1 cellular context compared by ENCODE assay signal in the genomic region with DNA sequence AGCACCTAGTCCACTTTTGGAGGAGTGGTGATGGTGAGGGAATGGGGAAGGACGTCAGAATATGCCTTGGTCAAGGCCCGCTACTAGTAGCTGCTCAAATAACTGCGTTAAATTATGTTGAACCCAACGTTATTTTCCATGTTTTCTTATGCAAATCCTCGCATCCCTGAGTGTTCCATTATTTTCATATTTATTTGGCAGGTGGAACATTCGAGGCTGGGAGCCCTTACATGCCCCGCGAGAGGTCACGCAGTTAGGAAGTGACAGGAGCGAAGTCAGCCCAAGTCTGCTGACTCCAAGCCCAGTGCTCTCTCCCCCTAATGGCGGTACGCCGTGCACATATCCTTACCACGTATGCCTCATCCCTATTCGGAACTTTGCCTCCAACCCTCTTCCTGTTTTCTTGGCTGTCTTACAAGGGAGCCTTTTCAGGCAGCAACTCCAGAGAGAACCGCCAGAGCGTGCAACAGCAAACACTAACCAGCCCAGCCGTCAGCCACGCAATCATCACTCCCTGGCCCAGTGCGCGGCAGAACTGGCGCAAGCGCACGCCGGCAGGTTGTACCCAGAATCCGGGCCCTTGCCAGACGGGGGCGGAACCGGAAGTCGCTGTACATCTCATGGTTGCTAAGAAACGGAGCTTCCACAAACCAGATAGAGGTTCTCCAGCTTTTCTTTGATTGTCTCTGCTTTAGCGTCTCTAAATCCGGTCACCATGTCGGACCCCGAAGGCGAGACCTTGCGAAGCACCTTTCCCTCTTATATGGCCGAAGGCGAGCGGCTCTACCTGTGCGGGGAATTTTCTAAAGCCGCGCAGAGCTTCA.
TF ChIP-seq lines count a peak whose summit lies in the region.

A gene with protein sequence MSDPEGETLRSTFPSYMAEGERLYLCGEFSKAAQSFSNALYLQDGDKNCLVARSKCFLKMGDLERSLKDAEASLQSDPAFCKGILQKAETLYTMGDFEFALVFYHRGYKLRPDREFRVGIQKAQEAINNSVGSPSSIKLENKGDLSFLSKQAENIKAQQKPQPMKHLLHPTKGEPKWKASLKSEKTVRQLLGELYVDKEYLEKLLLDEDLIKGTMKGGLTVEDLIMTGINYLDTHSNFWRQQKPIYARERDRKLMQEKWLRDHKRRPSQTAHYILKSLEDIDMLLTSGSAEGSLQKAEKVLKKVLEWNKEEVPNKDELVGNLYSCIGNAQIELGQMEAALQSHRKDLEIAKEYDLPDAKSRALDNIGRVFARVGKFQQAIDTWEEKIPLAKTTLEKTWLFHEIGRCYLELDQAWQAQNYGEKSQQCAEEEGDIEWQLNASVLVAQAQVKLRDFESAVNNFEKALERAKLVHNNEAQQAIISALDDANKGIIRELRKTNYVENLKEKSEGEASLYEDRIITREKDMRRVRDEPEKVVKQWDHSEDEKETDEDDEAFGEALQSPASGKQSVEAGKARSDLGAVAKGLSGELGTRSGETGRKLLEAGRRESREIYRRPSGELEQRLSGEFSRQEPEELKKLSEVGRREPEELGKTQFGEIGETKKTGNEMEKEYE (plus strand): TSS at position 609 of the 824 bp plus-strand sequence. CDS start 107 bp downstream, at position 716.

TF ChIP-seq in K562, 482 proteins besides CTCF, POLR2A, EP300 and RAD21 (continued from another document and continues in another):
- TF ChIP-seq ATF6 (CRISPR knock-in tag; IDR thresholded peaks at IDR 0.05) = no peak
- TF ChIP-seq DNMT1 (IDR thresholded peaks at IDR 0.05) = no peak
- no peak for TF ChIP-seq PRPF4 (IDR thresholded peaks at IDR 0.05; ENCODE audit: insufficient read depth, low read depth, low read length, poor library complexity, severe bottlenecking)
- no peak; the same call in 1 of the 2 replicates for TF ChIP-seq ZBTB33 (CRISPR knock-in tag; IDR thresholded peaks at IDR 0.05)
- TF ChIP-seq, protein P1, sequence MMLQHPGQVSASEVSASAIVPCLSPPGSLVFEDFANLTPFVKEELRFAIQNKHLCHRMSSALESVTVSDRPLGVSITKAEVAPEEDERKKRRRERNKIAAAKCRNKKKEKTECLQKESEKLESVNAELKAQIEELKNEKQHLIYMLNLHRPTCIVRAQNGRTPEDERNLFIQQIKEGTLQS (IDR thresholded peaks at IDR 0.05) = peak; percentile 74
- TF ChIP-seq, protein P1 (CRISPR knock-in tag; conservative IDR thresholded peaks at IDR 0.05) = 0 out of 2 replicates have a peak, but pooled peaks have one; percentile 56
- TF ChIP-seq, protein P2, sequence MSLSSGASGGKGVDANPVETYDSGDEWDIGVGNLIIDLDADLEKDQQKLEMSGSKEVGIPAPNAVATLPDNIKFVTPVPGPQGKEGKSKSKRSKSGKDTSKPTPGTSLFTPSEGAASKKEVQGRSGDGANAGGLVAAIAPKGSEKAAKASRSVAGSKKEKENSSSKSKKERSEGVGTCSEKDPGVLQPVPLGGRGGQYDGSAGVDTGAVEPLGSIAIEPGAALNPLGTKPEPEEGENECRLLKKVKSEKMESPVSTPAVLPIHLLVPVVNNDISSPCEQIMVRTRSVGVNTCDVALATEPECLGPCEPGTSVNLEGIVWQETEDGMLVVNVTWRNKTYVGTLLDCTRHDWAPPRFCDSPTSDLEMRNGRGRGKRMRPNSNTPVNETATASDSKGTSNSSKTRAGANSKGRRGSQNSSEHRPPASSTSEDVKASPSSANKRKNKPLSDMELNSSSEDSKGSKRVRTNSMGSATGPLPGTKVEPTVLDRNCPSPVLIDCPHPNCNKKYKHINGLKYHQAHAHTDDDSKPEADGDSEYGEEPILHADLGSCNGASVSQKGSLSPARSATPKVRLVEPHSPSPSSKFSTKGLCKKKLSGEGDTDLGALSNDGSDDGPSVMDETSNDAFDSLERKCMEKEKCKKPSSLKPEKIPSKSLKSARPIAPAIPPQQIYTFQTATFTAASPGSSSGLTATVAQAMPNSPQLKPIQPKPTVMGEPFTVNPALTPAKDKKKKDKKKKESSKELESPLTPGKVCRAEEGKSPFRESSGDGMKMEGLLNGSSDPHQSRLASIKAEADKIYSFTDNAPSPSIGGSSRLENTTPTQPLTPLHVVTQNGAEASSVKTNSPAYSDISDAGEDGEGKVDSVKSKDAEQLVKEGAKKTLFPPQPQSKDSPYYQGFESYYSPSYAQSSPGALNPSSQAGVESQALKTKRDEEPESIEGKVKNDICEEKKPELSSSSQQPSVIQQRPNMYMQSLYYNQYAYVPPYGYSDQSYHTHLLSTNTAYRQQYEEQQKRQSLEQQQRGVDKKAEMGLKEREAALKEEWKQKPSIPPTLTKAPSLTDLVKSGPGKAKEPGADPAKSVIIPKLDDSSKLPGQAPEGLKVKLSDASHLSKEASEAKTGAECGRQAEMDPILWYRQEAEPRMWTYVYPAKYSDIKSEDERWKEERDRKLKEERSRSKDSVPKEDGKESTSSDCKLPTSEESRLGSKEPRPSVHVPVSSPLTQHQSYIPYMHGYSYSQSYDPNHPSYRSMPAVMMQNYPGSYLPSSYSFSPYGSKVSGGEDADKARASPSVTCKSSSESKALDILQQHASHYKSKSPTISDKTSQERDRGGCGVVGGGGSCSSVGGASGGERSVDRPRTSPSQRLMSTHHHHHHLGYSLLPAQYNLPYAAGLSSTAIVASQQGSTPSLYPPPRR (CRISPR knock-in tag; IDR thresholded peaks at IDR 0.05; ENCODE audit: borderline replicate concordance) = no peak
- TF ChIP-seq, protein P3, sequence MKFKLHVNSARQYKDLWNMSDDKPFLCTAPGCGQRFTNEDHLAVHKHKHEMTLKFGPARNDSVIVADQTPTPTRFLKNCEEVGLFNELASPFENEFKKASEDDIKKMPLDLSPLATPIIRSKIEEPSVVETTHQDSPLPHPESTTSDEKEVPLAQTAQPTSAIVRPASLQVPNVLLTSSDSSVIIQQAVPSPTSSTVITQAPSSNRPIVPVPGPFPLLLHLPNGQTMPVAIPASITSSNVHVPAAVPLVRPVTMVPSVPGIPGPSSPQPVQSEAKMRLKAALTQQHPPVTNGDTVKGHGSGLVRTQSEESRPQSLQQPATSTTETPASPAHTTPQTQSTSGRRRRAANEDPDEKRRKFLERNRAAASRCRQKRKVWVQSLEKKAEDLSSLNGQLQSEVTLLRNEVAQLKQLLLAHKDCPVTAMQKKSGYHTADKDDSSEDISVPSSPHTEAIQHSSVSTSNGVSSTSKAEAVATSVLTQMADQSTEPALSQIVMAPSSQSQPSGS (CRISPR knock-in tag; IDR thresholded peaks at IDR 0.05) = no peak
- TF ChIP-seq FOXA1 (IDR thresholded peaks at IDR 0.05; ENCODE audit: borderline replicate concordance) = no peak
- peak; percentile 60; the same call in 1 of the 2 replicates for TF ChIP-seq SMARCC2 (IDR thresholded peaks at IDR 0.05; ENCODE audit: low read depth)
- TF ChIP-seq ASH1L (IDR thresholded peaks at IDR 0.05; ENCODE audit: borderline replicate concordance, low read depth, partially characterized antibody) = no peak
- TF ChIP-seq PPARD (CRISPR knock-in tag; IDR thresholded peaks at IDR 0.05) = no peak
- 0 out of 2 replicates have a peak, but pooled peaks have one; percentile 5 for TF ChIP-seq FOXM1 (IDR thresholded peaks at IDR 0.05; ENCODE audit: low read depth)
- no peak for TF ChIP-seq FOXM1 (CRISPR knock-in tag; IDR thresholded peaks at IDR 0.05; ENCODE audit: low read depth)
- TF ChIP-seq ZNF408 (CRISPR knock-in tag; IDR thresholded peaks at IDR 0.05; ENCODE audit: low read depth) = no peak
- TF ChIP-seq, protein P4, sequence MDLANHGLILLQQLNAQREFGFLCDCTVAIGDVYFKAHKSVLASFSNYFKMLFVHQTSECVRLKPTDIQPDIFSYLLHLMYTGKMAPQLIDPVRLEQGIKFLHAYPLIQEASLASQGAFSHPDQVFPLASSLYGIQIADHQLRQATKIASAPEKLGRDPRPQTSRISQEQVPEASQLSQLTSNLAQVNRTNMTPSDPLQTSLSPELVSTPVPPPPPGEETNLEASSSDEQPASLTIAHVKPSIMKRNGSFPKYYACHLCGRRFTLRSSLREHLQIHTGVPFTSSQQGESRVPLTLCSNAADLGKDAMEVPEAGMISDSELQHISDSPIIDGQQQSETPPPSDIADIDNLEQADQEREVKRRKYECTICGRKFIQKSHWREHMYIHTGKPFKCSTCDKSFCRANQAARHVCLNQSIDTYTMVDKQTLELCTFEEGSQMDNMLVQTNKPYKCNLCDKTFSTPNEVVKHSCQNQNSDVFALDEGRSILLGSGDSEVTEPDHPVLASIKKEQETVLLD (IDR thresholded peaks at IDR 0.05) = peak; percentile 96
- TF ChIP-seq ADNP (tag; IDR thresholded peaks at IDR 0.05) = peak; percentile 90
- no peak for TF ChIP-seq ZNF23 (CRISPR knock-in tag; IDR thresholded peaks at IDR 0.05)
- no peak for TF ChIP-seq ZNF280A (IDR thresholded peaks at IDR 0.05; ENCODE audit: low read depth, partially characterized antibody)
- TF ChIP-seq ZKSCAN8 (CRISPR knock-in tag; IDR thresholded peaks at IDR 0.05) = no peak
- peak; percentile 68; the same call in 1 of the 2 replicates for TF ChIP-seq PML (IDR thresholded peaks at IDR 0.05; ENCODE audit: low read length)
- TF ChIP-seq TCF3 (CRISPR knock-in tag; IDR thresholded peaks at IDR 0.05) = no peak
- peak; percentile 55 to 66; a peak in 3 of 4 replicates for TF ChIP-seq KDM1A (IDR thresholded peaks at IDR 0.05)
- no peak for TF ChIP-seq ZNF586 (CRISPR knock-in tag; conservative IDR thresholded peaks at IDR 0.05)
- no peak for TF ChIP-seq ZBTB34 (CRISPR knock-in tag; IDR thresholded peaks at IDR 0.05)
- no peak; the same call in 1 of the 2 replicates for TF ChIP-seq GABPB2 (CRISPR knock-in tag; conservative IDR thresholded peaks at IDR 0.05)
- TF ChIP-seq ZNF766 (CRISPR knock-in tag; conservative IDR thresholded peaks at IDR 0.05) = no peak; the same call in 1 of the 2 replicates
- peak; percentile 33; the same call in 1 of the 2 replicates for TF ChIP-seq KLF13 (tag; IDR thresholded peaks at IDR 0.05; ENCODE audit: borderline replicate concordance, low read depth)
- TF ChIP-seq PHF8 (IDR thresholded peaks at IDR 0.05; ENCODE audit: borderline replicate concordance, low read length) = peak; percentile 67; the same call in 1 of the 2 replicates
- TF ChIP-seq NFXL1 (CRISPR knock-in tag; IDR thresholded peaks at IDR 0.05) = no peak; the same call in 1 of the 2 replicates
- no peak for TF ChIP-seq ZNF124 (CRISPR knock-in tag; IDR thresholded peaks at IDR 0.05)
- no peak for TF ChIP-seq ZNF146 (CRISPR knock-in tag; IDR thresholded peaks at IDR 0.05; ENCODE audit: unreplicated experiment)
- no peak for TF ChIP-seq ZNF449 (CRISPR knock-in tag; IDR thresholded peaks at IDR 0.05)
- TF ChIP-seq MEF2A (IDR thresholded peaks at IDR 0.05; ENCODE audit: control insufficient read depth, low read depth, low read length) = no peak
- TF ChIP-seq SMAD4 (CRISPR knock-in tag; conservative IDR thresholded peaks at IDR 0.05) = peak; percentile 67; the same call in 1 of the 2 replicates
